13 cellular contexts compared by ENCODE assay signal in genomic region chr5:90803376-90803775, GRCh38.
"Had no signal": no experiment of that assay in that cellular context is flagged by ENCODE, and none has a peak within 500 bp of the region (broad histone marks: within the 10 kb centered on the region; RNA-seq: fewer than 3 reads in every experiment).

No MANE protein-coding gene starts in this region.

- DNase-seq: activated CD4-positive, alpha-beta T cell treated with anti-CD3 and anti-CD28 coated beads for 4 hours; activated CD8-positive, alpha-beta memory T cell treated with anti-CD3 and anti-CD28 coated beads, Interleukin-2, amount 50 U/mL, for 4 hours; activated naive CD8-positive, alpha-beta T cell treated with anti-CD3 and anti-CD28 coated beads, Interleukin-2, amount 10 ng/mL, durations not matched to agents 7 days and 5 days; T-helper 9 cell; upper lobe of right lung had no signal

- H3K27me3 ChIP-seq: dorsolateral prefrontal cortex, esophagus muscularis mucosa, testis, upper lobe of right lung had no signal

- H3K4me3 ChIP-seq: dorsolateral prefrontal cortex, esophagus muscularis mucosa, testis, upper lobe of right lung had no signal

- H3K4me1 Mint-ChIP-seq: activated naive CD8-positive, alpha-beta T cell treated with anti-CD3 and anti-CD28 coated beads, Interleukin-2, amount 10 ng/mL, durations not matched to agents 7 days and 5 days; nephron progenitor cell had no signal

- H3K36me3 Mint-ChIP-seq: activated naive CD8-positive, alpha-beta T cell treated with anti-CD3 and anti-CD28 coated beads, Interleukin-2, amount 10 ng/mL, durations not matched to agents 7 days and 5 days had no signal

- H3K27ac ChIP-seq: dorsolateral prefrontal cortex, esophagus muscularis mucosa, testis, upper lobe of right lung, VCaP had no signal

- H3K27ac Mint-ChIP-seq: activated CD8-positive, alpha-beta T cell treated with anti-CD3 and anti-CD28 coated beads for 36 hours; activated naive CD8-positive, alpha-beta T cell treated with anti-CD3 and anti-CD28 coated beads, Interleukin-2, amount 10 ng/mL, durations not matched to agents 7 days and 5 days; activated T-cell treated with anti-CD3 and anti-CD28 coated beads, Interleukin-2, amount 50 U/mL, for 72 hours; nephron progenitor cell; stimulated activated naive CD8-positive, alpha-beta T cell treated with anti-CD3 and anti-CD28 coated beads, Interleukin-15, Interleukin-2, amounts not matched to agents 100 ng/mL and 50 ng/mL, for 24 hours had no signal

- H3K4me1 ChIP-seq: esophagus muscularis mucosa, testis, upper lobe of right lung had no signal

- H3K9me3 ChIP-seq: testis, upper lobe of right lung had no signal

- H3K4me3 Mint-ChIP-seq: activated CD8-positive, alpha-beta T cell treated with anti-CD3 and anti-CD28 coated beads for 36 hours; activated naive CD8-positive, alpha-beta T cell treated with anti-CD3 and anti-CD28 coated beads, Interleukin-2, amount 10 ng/mL, durations not matched to agents 7 days and 5 days; activated T-cell treated with anti-CD3 and anti-CD28 coated beads, Interleukin-2, amount 50 U/mL, for 72 hours; nephron progenitor cell; stimulated activated naive CD8-positive, alpha-beta T cell treated with anti-CD3 and anti-CD28 coated beads, Interleukin-15, Interleukin-2, amounts not matched to agents 100 ng/mL and 50 ng/mL, for 24 hours had no signal

- H3K36me3 ChIP-seq: esophagus muscularis mucosa, upper lobe of right lung had no signal
